Comparison of ENCODE assay signal across 12 cellular contexts in the genomic region with DNA sequence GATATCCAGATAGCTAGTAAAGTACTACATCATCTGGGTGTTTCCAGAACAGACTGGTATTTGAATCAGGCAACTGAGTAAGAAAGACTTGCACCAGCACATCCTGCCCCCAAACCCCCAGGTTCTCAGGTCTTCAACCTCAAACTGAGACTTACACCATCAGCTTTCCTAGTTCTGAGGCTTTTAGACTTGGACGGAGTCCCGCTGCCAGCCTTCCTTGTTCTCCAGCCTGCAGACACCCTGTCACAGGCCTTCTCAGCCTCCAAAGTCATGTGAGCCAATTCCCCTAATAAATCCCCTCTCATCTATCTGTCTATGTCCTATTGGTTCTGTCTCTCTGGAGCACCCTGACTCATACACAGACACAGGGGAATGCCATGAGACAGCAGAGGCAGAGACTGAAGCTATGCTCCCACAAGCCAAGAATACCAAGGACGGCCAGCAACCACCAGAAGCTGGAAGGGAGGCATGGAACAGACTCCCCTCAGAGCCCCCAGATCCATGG. TPM values are rescaled to one million over a fixed set of nuclear protein-coding genes. Genes with fewer than 3 reads are reported as not detected.
DNase-seq lines count a peak whose midpoint lies in the region; ATAC-seq and TF ChIP-seq lines count a peak whose summit lies in the region.
"Had no signal": no experiment of that assay in that cellular context is flagged by ENCODE, and none has a peak within 500 bp of the region (broad histone marks: within the 10 kb centered on the region; RNA-seq: fewer than 3 reads in every experiment).

No MANE protein-coding gene starts in this region.

- H3K9me3 Mint-ChIP-seq in activated naive CD8-positive, alpha-beta T cell treated with anti-CD3 and anti-CD28 coated beads, Interleukin-2, amount 10 ng/mL, durations not matched to agents 7 days and 5 days: no peaks in the 10 kb centered on the region
- H3K9me3 Mint-ChIP-seq in activated naive CD8-positive, alpha-beta T cell treated with anti-CD3 and anti-CD28 coated beads for 36 hours: no peaks in the 10 kb centered on the region
- no peaks in the 10 kb centered on the region for H3K9me3 Mint-ChIP-seq in activated T-cell treated with anti-CD3 and anti-CD28 coated beads, Interleukin-2, amount 50 U/mL, for 72 hours
- no peaks in the 10 kb centered on the region for H3K9me3 Mint-ChIP-seq in stimulated activated effector memory CD8-positive, alpha-beta T cell treated with anti-CD3 and anti-CD28 coated beads, Interleukin-12 subunit alpha, Interleukin-12 subunit beta, amount 100 ng/mL, for 72 hours

- TF ChIP-seq POLR2A in thyroid gland (IDR thresholded peaks at IDR 0.05): no peak

- H3K27ac Mint-ChIP-seq in activated naive CD8-positive, alpha-beta T cell treated with anti-CD3 and anti-CD28 coated beads, Interleukin-2, amount 10 ng/mL, durations not matched to agents 7 days and 5 days: peak overlapping the region; percentile 15
- H3K27ac Mint-ChIP-seq in activated naive CD8-positive, alpha-beta T cell treated with anti-CD3 and anti-CD28 coated beads for 36 hours: no peak overlapping the region
- H3K27ac Mint-ChIP-seq in activated T-cell treated with anti-CD3 and anti-CD28 coated beads, Interleukin-2, amount 50 U/mL, for 72 hours: peak overlapping the region; percentile 3
- peak overlapping the region; percentile 88 for H3K27ac Mint-ChIP-seq in stimulated activated effector memory CD8-positive, alpha-beta T cell treated with anti-CD3 and anti-CD28 coated beads, Interleukin-12 subunit alpha, Interleukin-12 subunit beta, amount 100 ng/mL, for 72 hours

- H3K27ac ChIP-seq in thyroid gland: peak overlapping the region in 1 of 3 donors; percentile 31
- H3K27ac ChIP-seq: ovary, SK-N-MC had no signal

- 96 to 100% methylated on average over 2 to 3 of the region's 3 CpGs for WGBS in thyroid gland, 2 donors

- no peak overlapping the region for H3K4me3 ChIP-seq in thyroid gland (replicated peaks in 1 of 3)
- H3K4me3 ChIP-seq: ovary, SK-N-MC had no signal

- H3K4me1 ChIP-seq in thyroid gland: peaks cover 36 to 52% of the 10 kb centered on the region in 2 donors

- no peaks in the 10 kb centered on the region for H3K36me3 ChIP-seq in thyroid gland
- H3K36me3 ChIP-seq: ovary had no signal

- H3K27me3 ChIP-seq in thyroid gland: no peaks in the 10 kb centered on the region
- H3K27me3 ChIP-seq: ovary had no signal

- H3K27me3 Mint-ChIP-seq in activated naive CD8-positive, alpha-beta T cell treated with anti-CD3 and anti-CD28 coated beads, Interleukin-2, amount 10 ng/mL, durations not matched to agents 7 days and 5 days: peaks cover under 1% of the 10 kb centered on the region
- H3K27me3 Mint-ChIP-seq in activated naive CD8-positive, alpha-beta T cell treated with anti-CD3 and anti-CD28 coated beads for 36 hours: no peaks in the 10 kb centered on the region
- no peaks in the 10 kb centered on the region for H3K27me3 Mint-ChIP-seq in activated T-cell treated with anti-CD3 and anti-CD28 coated beads, Interleukin-2, amount 50 U/mL, for 72 hours (ENCODE audit: low read depth)

- peak overlapping the region; percentile 10 for H3K4me3 Mint-ChIP-seq in activated naive CD8-positive, alpha-beta T cell treated with anti-CD3 and anti-CD28 coated beads, Interleukin-2, amount 10 ng/mL, durations not matched to agents 7 days and 5 days
- H3K4me3 Mint-ChIP-seq in activated naive CD8-positive, alpha-beta T cell treated with anti-CD3 and anti-CD28 coated beads for 36 hours: no peak overlapping the region
- H3K4me3 Mint-ChIP-seq in activated T-cell treated with anti-CD3 and anti-CD28 coated beads, Interleukin-2, amount 50 U/mL, for 72 hours: peak overlapping the region; percentile 3 to 50
- peak overlapping the region; percentile 31 for H3K4me3 Mint-ChIP-seq in stimulated activated effector memory CD8-positive, alpha-beta T cell treated with anti-CD3 and anti-CD28 coated beads, Interleukin-12 subunit alpha, Interleukin-12 subunit beta, amount 100 ng/mL, for 72 hours

- H3K4me1 Mint-ChIP-seq in activated naive CD8-positive, alpha-beta T cell treated with anti-CD3 and anti-CD28 coated beads, Interleukin-2, amount 10 ng/mL, durations not matched to agents 7 days and 5 days: peaks cover 55% of the 10 kb centered on the region
- peaks cover 21% of the 10 kb centered on the region for H3K4me1 Mint-ChIP-seq in activated naive CD8-positive, alpha-beta T cell treated with anti-CD3 and anti-CD28 coated beads for 36 hours
- H3K4me1 Mint-ChIP-seq in activated T-cell treated with anti-CD3 and anti-CD28 coated beads, Interleukin-2, amount 50 U/mL, for 72 hours (ENCODE audit: low read depth): peaks cover 69% of the 10 kb centered on the region
- peaks cover 62% of the 10 kb centered on the region for H3K4me1 Mint-ChIP-seq in stimulated activated effector memory CD8-positive, alpha-beta T cell treated with anti-CD3 and anti-CD28 coated beads, Interleukin-12 subunit alpha, Interleukin-12 subunit beta, amount 100 ng/mL, for 72 hours

- TF ChIP-seq CTCF in thyroid gland (IDR thresholded peaks at IDR 0.05): no peak

- POLR2A ChIA-PET in activated naive CD8-positive, alpha-beta T cell treated with anti-CD3 and anti-CD28 coated beads, Interleukin-2, amount 10 ng/mL, durations not matched to agents 7 days and 5 days (lab: Charles Lee): no interaction called here

- no peaks in the 10 kb centered on the region for H3K36me3 Mint-ChIP-seq in activated naive CD8-positive, alpha-beta T cell treated with anti-CD3 and anti-CD28 coated beads, Interleukin-2, amount 10 ng/mL, durations not matched to agents 7 days and 5 days
- no peaks in the 10 kb centered on the region for H3K36me3 Mint-ChIP-seq in activated naive CD8-positive, alpha-beta T cell treated with anti-CD3 and anti-CD28 coated beads for 36 hours
- H3K36me3 Mint-ChIP-seq in activated T-cell treated with anti-CD3 and anti-CD28 coated beads, Interleukin-2, amount 50 U/mL, for 72 hours (ENCODE audit: insufficient read depth in 2 of 2): no peaks in the 10 kb centered on the region
- peaks cover 8% of the 10 kb centered on the region for H3K36me3 Mint-ChIP-seq in stimulated activated effector memory CD8-positive, alpha-beta T cell treated with anti-CD3 and anti-CD28 coated beads, Interleukin-12 subunit alpha, Interleukin-12 subunit beta, amount 100 ng/mL, for 72 hours

- no peak for DNase-seq in activated naive CD8-positive, alpha-beta T cell treated with anti-CD3 and anti-CD28 coated beads, Interleukin-2, amount 10 ng/mL, durations not matched to agents 7 days and 5 days
- no peak for DNase-seq in activated naive CD8-positive, alpha-beta T cell treated with anti-CD3 and anti-CD28 coated beads for 36 hours
- DNase-seq in activated T-cell treated with anti-CD3 and anti-CD28 coated beads, Interleukin-2, amount 50 U/mL, for 72 hours: peak; percentile 36 to 43
- DNase-seq in stimulated activated effector memory CD8-positive, alpha-beta T cell treated with anti-CD3 and anti-CD28 coated beads, Interleukin-12 subunit alpha, Interleukin-12 subunit beta, amount 100 ng/mL, for 72 hours (ENCODE audit: low spot score in 2 of 2): no peak
- DNase-seq in thyroid gland: no peak
- DNase-seq in HCEC 1CT: no peak
- DNase-seq in NK-92 treated with Interleukin-12 subunit alpha and Interleukin-12 subunit beta, amount 100 ng/mL, for 24 hours (lab: John Stamatoyannopoulos, UW): no peak
- DNase-seq: left ventricle myocardium superior; ovary; stimulated activated CD4-positive, alpha-beta T cell treated with anti-CD3 and anti-CD28 coated beads, Interleukin-4, amount 100 ng/mL, for 1 hour had no signal

- ATAC-seq in activated naive CD8-positive, alpha-beta T cell treated with anti-CD3 and anti-CD28 coated beads, Interleukin-2, amount 10 ng/mL, durations not matched to agents 7 days and 5 days (ENCODE audit: low read depth): peak; percentile 29
- peak; percentile 38 for ATAC-seq in HG02973 (IDR thresholded peaks at IDR 0.05; ENCODE audit: unreplicated experiment)
- peak; percentile 82 to 83 for ATAC-seq in activated T-cell treated with anti-CD3 and anti-CD28 coated beads, Interleukin-2, amount 50 U/mL, for 72 hours (replicated peaks in 1 of 2)
- peak; percentile 86 for ATAC-seq in stimulated activated effector memory CD8-positive, alpha-beta T cell treated with anti-CD3 and anti-CD28 coated beads, Interleukin-12 subunit alpha, Interleukin-12 subunit beta, amount 100 ng/mL, for 72 hours
- ATAC-seq: left ventricle myocardium superior had no signal

- H3K9me3 ChIP-seq in thyroid gland: no peaks in the 10 kb centered on the region
- H3K9me3 ChIP-seq: ovary had no signal

- intact Hi-C loops in thyroid gland (cut with DNase I): no loop called here

RNA-seq across cellular contexts. Expression of gene SMCO4, which starts 10.9 kb away (rescaled TPM):
- total RNA-seq in activated naive CD8-positive, alpha-beta T cell treated with anti-CD3 and anti-CD28 coated beads, Interleukin-2, amount 10 ng/mL, durations not matched to agents 7 days and 5 days: 10 to 100 TPM in 1 of 2 experiments, 1 to 10 TPM in 1; 8.9 to 11.0 TPM
- 1 to 10 TPM; 6.1 to 6.8 TPM for total RNA-seq in activated naive CD8-positive, alpha-beta T cell treated with anti-CD3 and anti-CD28 coated beads for 36 hours
- 10 to 100 TPM; 28.4 to 36.1 TPM for total RNA-seq in activated T-cell treated with anti-CD3 and anti-CD28 coated beads, Interleukin-2, amount 50 U/mL, for 72 hours
- 100 to 1,000 TPM in 2 of 4 donors, 10 to 100 TPM in 2; 38.6 to 135 (median 102) TPM for total RNA-seq in thyroid gland

Comparison
In these comparisons a context has a peak if more than half of its experiments do, and no peak if none do; other contexts are left out.
1. ATAC-seq: peak in every context shown above with its lines; median percentile 86 in stimulated activated effector memory CD8-positive, alpha-beta T cell treated with anti-CD3 and anti-CD28 coated beads, Interleukin-12 subunit alpha, Interleukin-12 subunit beta, amount 100 ng/mL, for 72 hours; 82 in activated T-cell treated with anti-CD3 and anti-CD28 coated beads, Interleukin-2, amount 50 U/mL, for 72 hours; 38 in HG02973; 29 in activated naive CD8-positive, alpha-beta T cell treated with anti-CD3 and anti-CD28 coated beads, Interleukin-2, amount 10 ng/mL, durations not matched to agents 7 days and 5 days.
2. DNase-seq: peak in activated T-cell treated with anti-CD3 and anti-CD28 coated beads, Interleukin-2, amount 50 U/mL, for 72 hours (2 of 2); none in activated naive CD8-positive, alpha-beta T cell treated with anti-CD3 and anti-CD28 coated beads, Interleukin-2, amount 10 ng/mL, durations not matched to agents 7 days and 5 days (single experiment), activated naive CD8-positive, alpha-beta T cell treated with anti-CD3 and anti-CD28 coated beads for 36 hours (single experiment), stimulated activated effector memory CD8-positive, alpha-beta T cell treated with anti-CD3 and anti-CD28 coated beads, Interleukin-12 subunit alpha, Interleukin-12 subunit beta, amount 100 ng/mL, for 72 hours (0 of 2), thyroid gland (0 of 2), HCEC 1CT (single experiment) and NK-92 treated with Interleukin-12 subunit alpha and Interleukin-12 subunit beta, amount 100 ng/mL, for 24 hours (single experiment).